12 cellular contexts compared by ENCODE assay signal in genomic region chr3:17070560-17070959, GRCh38.
DNase-seq lines count a peak whose midpoint lies in the region; ATAC-seq and TF ChIP-seq lines count a peak whose summit lies in the region.
"Had no signal": no experiment of that assay in that cellular context is flagged by ENCODE, and none has a peak within 500 bp of the region (broad histone marks: within the 10 kb centered on the region; RNA-seq: fewer than 3 reads in every experiment).

No MANE protein-coding gene starts in this region.

- peak overlapping the region; percentile 14 for H3K27ac Mint-ChIP-seq in stimulated activated effector memory CD8-positive, alpha-beta T cell treated with anti-CD3 and anti-CD28 coated beads, Interleukin-12 subunit alpha, Interleukin-12 subunit beta, amount 100 ng/mL, for 72 hours
- H3K27ac Mint-ChIP-seq in Calu3 (ENCODE audit: unreplicated experiment), result no peak overlapping the region
- H3K27ac Mint-ChIP-seq in activated CD8-positive, alpha-beta T cell treated with anti-CD3 and anti-CD28 coated beads for 36 hours, result no peak overlapping the region

- no peaks in the 10 kb centered on the region for H3K9me3 Mint-ChIP-seq in stimulated activated effector memory CD8-positive, alpha-beta T cell treated with anti-CD3 and anti-CD28 coated beads, Interleukin-12 subunit alpha, Interleukin-12 subunit beta, amount 100 ng/mL, for 72 hours
- no peaks in the 10 kb centered on the region for H3K9me3 Mint-ChIP-seq in Calu3 (ENCODE audit: low read depth, unreplicated experiment)
- peaks cover 1% of the 10 kb centered on the region for H3K9me3 Mint-ChIP-seq in activated CD8-positive, alpha-beta T cell treated with anti-CD3 and anti-CD28 coated beads for 36 hours

- peaks cover 0 to 9% (median 2%) of the 10 kb centered on the region in 4 donors for H3K4me1 ChIP-seq in stomach
- H3K4me1 ChIP-seq: foreskin keratinocyte had no signal

- intact Hi-C loops in stomach (cut with DNase I; ENCODE audit: low total_unique reads) (no loop called here), Calu3 (cut with micrococcal nuclease; ENCODE audit: unreplicated experiment) (no loop called here)
- intact Hi-C loops in activated CD8-positive, alpha-beta T cell treated with anti-CD3 and anti-CD28 coated beads for 36 hours (cut with micrococcal nuclease), result no loop called here

- H3K4me3 ChIP-seq in foreskin fibroblast (ENCODE audit: low read depth in 1 of 2, low read length in 2 of 2), result no peak overlapping the region
- H3K4me3 ChIP-seq in stomach, result no peak overlapping the region
- H3K4me3 ChIP-seq: Peyer's patch, thoracic aorta had no signal

- H3K27me3 Mint-ChIP-seq in Calu3 (ENCODE audit: unreplicated experiment), result no peaks in the 10 kb centered on the region
- H3K27me3 Mint-ChIP-seq in activated CD8-positive, alpha-beta T cell treated with anti-CD3 and anti-CD28 coated beads for 36 hours, result no peaks in the 10 kb centered on the region

- peaks cover 33% of the 10 kb centered on the region for H3K36me3 Mint-ChIP-seq in stimulated activated effector memory CD8-positive, alpha-beta T cell treated with anti-CD3 and anti-CD28 coated beads, Interleukin-12 subunit alpha, Interleukin-12 subunit beta, amount 100 ng/mL, for 72 hours
- H3K36me3 Mint-ChIP-seq in Calu3 (ENCODE audit: insufficient read depth, unreplicated experiment), result no peaks in the 10 kb centered on the region
- peaks cover 37% of the 10 kb centered on the region for H3K36me3 Mint-ChIP-seq in activated CD8-positive, alpha-beta T cell treated with anti-CD3 and anti-CD28 coated beads for 36 hours (ENCODE audit: low read depth)

- H3K36me3 ChIP-seq in stomach, result peaks cover 0 to 43% (median 21%) of the 10 kb centered on the region in 4 donors

- no peaks in the 10 kb centered on the region for H3K27me3 ChIP-seq in stomach
- H3K27me3 ChIP-seq: foreskin keratinocyte, Peyer's patch had no signal

- CTCF ChIA-PET in Calu3 (lab: Charles Lee), result interaction anchor here (0.7 kb wide), 1 partner anchor 670 kb away, joined by 3 read pairs; no protein-coding TSS in a partner anchor
- CTCF ChIA-PET in activated CD8-positive, alpha-beta T cell treated with anti-CD3 and anti-CD28 coated beads for 36 hours (lab: Charles Lee), result no interaction called here

- TF ChIP-seq CTCF in foreskin fibroblast (IDR thresholded peaks at IDR 0.05; ENCODE audit: low read depth, low read length) (no peak), stomach (IDR thresholded peaks at IDR 0.05) (no peak), Calu3 (IDR thresholded peaks at IDR 0.05; ENCODE audit: unreplicated experiment) (no peak)
- TF ChIP-seq CTCF in activated CD8-positive, alpha-beta T cell treated with anti-CD3 and anti-CD28 coated beads for 36 hours (IDR thresholded peaks at IDR 0.05), result no peak

- H3K4me3 Mint-ChIP-seq in stimulated activated effector memory CD8-positive, alpha-beta T cell treated with anti-CD3 and anti-CD28 coated beads, Interleukin-12 subunit alpha, Interleukin-12 subunit beta, amount 100 ng/mL, for 72 hours, result no peak overlapping the region
- no peak overlapping the region for H3K4me3 Mint-ChIP-seq in Calu3 (ENCODE audit: low read depth, unreplicated experiment)
- no peak overlapping the region for H3K4me3 Mint-ChIP-seq in activated CD8-positive, alpha-beta T cell treated with anti-CD3 and anti-CD28 coated beads for 36 hours

- no TSS peak for BruUV-seq in Calu3 (replicated peaks; lab: Mats Ljungman, UMichigan)

- no peak for ATAC-seq in stimulated activated effector memory CD8-positive, alpha-beta T cell treated with anti-CD3 and anti-CD28 coated beads, Interleukin-12 subunit alpha, Interleukin-12 subunit beta, amount 100 ng/mL, for 72 hours
- ATAC-seq in activated CD8-positive, alpha-beta T cell treated with anti-CD3 and anti-CD28 coated beads for 36 hours, result no peak
- ATAC-seq: foreskin keratinocyte had no signal

- peak; percentile 42 to 80 (median 65) for DNase-seq in NCI-H1417 (lab: John Stamatoyannopoulos, UW)
- no peak for DNase-seq in NCI-H1417 treated with DMSO at 0.1 percent for 48 hours (lab: John Stamatoyannopoulos, UW)
- peak; percentile 63 for DNase-seq in NCI-H774 (lab: John Stamatoyannopoulos, UW)
- peak; percentile 29 to 65 for DNase-seq in foreskin fibroblast
- no peak for DNase-seq in stimulated activated effector memory CD8-positive, alpha-beta T cell treated with anti-CD3 and anti-CD28 coated beads, Interleukin-12 subunit alpha, Interleukin-12 subunit beta, amount 100 ng/mL, for 72 hours (ENCODE audit: low spot score in 2 of 2)
- no peak for DNase-seq in stomach
- DNase-seq in Calu3, result no peak
- no peak for DNase-seq in activated CD8-positive, alpha-beta T cell treated with anti-CD3 and anti-CD28 coated beads for 36 hours
- DNase-seq: foreskin keratinocyte had no signal

- no peak for TF ChIP-seq EP300 in stomach (IDR thresholded peaks at IDR 0.05)

- H3K9me3 ChIP-seq in stomach, result no peaks in the 10 kb centered on the region
- H3K9me3 ChIP-seq: Peyer's patch, thoracic aorta had no signal

- POLR2A ChIA-PET in activated CD8-positive, alpha-beta T cell treated with anti-CD3 and anti-CD28 coated beads for 36 hours (lab: Charles Lee), result no interaction called here

- WGBS in stomach, 5 donors, result 33 to 43% (median 41%) methylated on average over 5 of the region's 5 CpGs

- peaks cover 39% of the 10 kb centered on the region for H3K4me1 Mint-ChIP-seq in stimulated activated effector memory CD8-positive, alpha-beta T cell treated with anti-CD3 and anti-CD28 coated beads, Interleukin-12 subunit alpha, Interleukin-12 subunit beta, amount 100 ng/mL, for 72 hours
- no peaks in the 10 kb centered on the region for H3K4me1 Mint-ChIP-seq in Calu3 (ENCODE audit: low read depth, unreplicated experiment)
- peaks cover 30% of the 10 kb centered on the region for H3K4me1 Mint-ChIP-seq in activated CD8-positive, alpha-beta T cell treated with anti-CD3 and anti-CD28 coated beads for 36 hours (ENCODE audit: low read depth)

- no peak overlapping the region for H3K27ac ChIP-seq in stomach
- H3K27ac ChIP-seq: 22Rv1, foreskin keratinocyte, Peyer's patch, thoracic aorta had no signal

- no peak for TF ChIP-seq POLR2A in stomach (IDR thresholded peaks at IDR 0.05)

Comparison
In these comparisons a context has a peak if more than half of its experiments do, and no peak if none do; other contexts are left out.
1. DNase-seq: peak in NCI-H1417 (3 of 3), NCI-H774 (single experiment) and foreskin fibroblast (2 of 2); none in NCI-H1417 treated with DMSO at 0.1 percent for 48 hours (single experiment), stimulated activated effector memory CD8-positive, alpha-beta T cell treated with anti-CD3 and anti-CD28 coated beads, Interleukin-12 subunit alpha, Interleukin-12 subunit beta, amount 100 ng/mL, for 72 hours (0 of 2), stomach (single experiment), Calu3 (single experiment) and activated CD8-positive, alpha-beta T cell treated with anti-CD3 and anti-CD28 coated beads for 36 hours (single experiment).